36 cellular contexts compared by ENCODE assay signal in genomic region chr10:109737009-109737408, GRCh38.
"Had no signal": no experiment of that assay in that cellular context is flagged by ENCODE, and none has a peak within 500 bp of the region (broad histone marks: within the 10 kb centered on the region; RNA-seq: fewer than 3 reads in every experiment).

No MANE protein-coding gene starts in this region.

- H3K36me3 Mint-ChIP-seq: activated CD4-positive, alpha-beta memory T cell treated with anti-CD3 and anti-CD28 coated beads for 36 hours; activated naive CD4-positive, alpha-beta T cell treated with anti-CD3 and anti-CD28 coated beads, Interleukin-2, amount 50 U/mL, for 72 hours; activated naive CD8-positive, alpha-beta T cell treated with anti-CD3 and anti-CD28 coated beads for 36 hours had no signal

- H3K36me3 ChIP-seq: adrenal gland, brain microvascular endothelial cell, breast epithelium had no signal

- H3K4me3 ChIP-seq: adrenal gland, body of pancreas, breast epithelium had no signal

- FAIRE-seq: astrocyte, TTC549 had no signal

- H3K9me3 ChIP-seq: adrenal gland, body of pancreas, breast epithelium had no signal

- H3K27me3 Mint-ChIP-seq: activated B cell treated with CpG ODN at 0.5 μM for 24 hours had no signal

- H3K27ac Mint-ChIP-seq: activated B cell treated with CpG ODN at 0.5 μM for 24 hours; activated CD4-positive, alpha-beta memory T cell treated with anti-CD3 and anti-CD28 coated beads for 36 hours; activated CD4-positive, alpha-beta T cell treated with anti-CD3 and anti-CD28 coated beads, Interleukin-2, amount 10 ng/mL, durations not matched to agents 24 days and 14 days; activated CD8-positive, alpha-beta T cell treated with anti-CD3 and anti-CD28 coated beads for 36 hours; activated naive CD4-positive, alpha-beta T cell treated with anti-CD3 and anti-CD28 coated beads for 36 hours; activated naive CD4-positive, alpha-beta T cell treated with anti-CD3 and anti-CD28 coated beads, Interleukin-2, amount 50 U/mL, for 72 hours; activated naive CD8-positive, alpha-beta T cell treated with anti-CD3 and anti-CD28 coated beads for 36 hours; activated T-cell treated with anti-CD3 and anti-CD28 coated beads, Interleukin-2, amount 50 U/mL, for 72 hours; activated T-helper 1 cell treated with anti-CD3 and anti-CD28 coated beads, Interleukin-12 subunit alpha, Interleukin-12 subunit beta, Interleukin-2, Interleukin-4 antibody, amounts not matched to agents 30 ng/mL and 10 ng/mL and 1 ng/mL, durations not matched to agents 14 hours and 24 hours and 36 hours; activated T-helper 17 cell treated with anti-CD3 and anti-CD28 coated beads, Interleukin-2, amount 50 U/mL, for 72 hours; T-helper 1 cell treated with Interleukin-12 subunit alpha and Interleukin-12 subunit beta and Interleukin-4 antibody, amounts not matched to agents 30 μg/mL and 1 μg/mL, for 36 hours; T-helper 2 cell treated with Interferon-gamma antibody and Interleukin-4, amounts not matched to agents 5 μg/mL and 100 μg/mL, for 36 hours had no signal

- ATAC-seq: activated CD8-positive, alpha-beta T cell treated with anti-CD3 and anti-CD28 coated beads for 36 hours; activated naive CD4-positive, alpha-beta T cell treated with anti-CD3 and anti-CD28 coated beads, Interleukin-2, amount 50 U/mL, for 72 hours; activated T-cell treated with anti-CD3 and anti-CD28 coated beads, Interleukin-2, amount 50 U/mL, for 4 hours; activated T-cell treated with anti-CD3 and anti-CD28 coated beads, Interleukin-2, amount 50 U/mL, for 72 hours; activated T-helper 17 cell treated with anti-CD3 and anti-CD28 coated beads, Interleukin-2, amount 50 U/mL, for 72 hours; body of pancreas had no signal

- H3K9me3 Mint-ChIP-seq: activated B cell treated with CpG ODN at 0.5 μM for 24 hours; activated CD4-positive, alpha-beta memory T cell treated with anti-CD3 and anti-CD28 coated beads for 36 hours; activated CD4-positive, alpha-beta T cell treated with anti-CD3 and anti-CD28 coated beads, Interleukin-2, amount 10 ng/mL, durations not matched to agents 24 days and 14 days; activated CD8-positive, alpha-beta T cell treated with anti-CD3 and anti-CD28 coated beads for 36 hours; activated naive CD4-positive, alpha-beta T cell treated with anti-CD3 and anti-CD28 coated beads for 36 hours; activated naive CD4-positive, alpha-beta T cell treated with anti-CD3 and anti-CD28 coated beads, Interleukin-2, amount 50 U/mL, for 72 hours; activated naive CD8-positive, alpha-beta T cell treated with anti-CD3 and anti-CD28 coated beads for 36 hours; activated T-cell treated with anti-CD3 and anti-CD28 coated beads, Interleukin-2, amount 50 U/mL, for 4 hours; activated T-cell treated with anti-CD3 and anti-CD28 coated beads, Interleukin-2, amount 50 U/mL, for 72 hours; activated T-helper 1 cell treated with anti-CD3 and anti-CD28 coated beads, Interleukin-12 subunit alpha, Interleukin-12 subunit beta, Interleukin-2, Interleukin-4 antibody, amounts not matched to agents 30 ng/mL and 10 ng/mL and 1 ng/mL, durations not matched to agents 14 hours and 24 hours and 36 hours; activated T-helper 17 cell treated with anti-CD3 and anti-CD28 coated beads, Interleukin-2, amount 50 U/mL, for 72 hours; T-helper 1 cell treated with Interleukin-12 subunit alpha and Interleukin-12 subunit beta and Interleukin-4 antibody, amounts not matched to agents 30 μg/mL and 1 μg/mL, for 36 hours; T-helper 2 cell treated with Interferon-gamma antibody and Interleukin-4, amounts not matched to agents 5 μg/mL and 100 μg/mL, for 36 hours had no signal

- H3K4me1 Mint-ChIP-seq: activated B cell treated with CpG ODN at 0.5 μM for 24 hours; activated CD4-positive, alpha-beta T cell treated with anti-CD3 and anti-CD28 coated beads, Interleukin-2, amount 10 ng/mL, durations not matched to agents 24 days and 14 days; activated naive CD8-positive, alpha-beta T cell treated with anti-CD3 and anti-CD28 coated beads for 36 hours; activated T-helper 17 cell treated with anti-CD3 and anti-CD28 coated beads, Interleukin-2, amount 50 U/mL, for 72 hours had no signal

- H3K4me1 ChIP-seq: adrenal gland, body of pancreas, breast epithelium had no signal

- DNase-seq: activated B cell treated with CpG ODN at 0.5 μM for 24 hours; activated CD4-positive, alpha-beta memory T cell treated with anti-CD3 and anti-CD28 coated beads for 36 hours; activated CD4-positive, alpha-beta T cell treated with anti-CD3 and anti-CD28 coated beads for 4 hours; activated CD4-positive, alpha-beta T cell treated with anti-CD3 and anti-CD28 coated beads, Interleukin-2, amount 10 ng/mL, durations not matched to agents 24 days and 14 days; activated CD4-positive, alpha-beta T cell treated with anti-CD3 and anti-CD28 coated beads, Interleukin-2, amount 50 U/mL, for 1 hour; activated CD4-positive, alpha-beta T cell treated with anti-CD3 and anti-CD28 coated beads, Interleukin-2, amount 50 U/mL, for 4 hours; activated CD4-positive, CD25-positive, alpha-beta regulatory T cell treated with anti-CD3 and anti-CD28 coated beads, Interleukin-2, amount 50 U/mL, for 72 hours; activated CD8-positive, alpha-beta memory T cell treated with anti-CD3 and anti-CD28 coated beads, Interleukin-2, amount 50 U/mL, for 4 hours; activated CD8-positive, alpha-beta T cell treated with anti-CD3 and anti-CD28 coated beads for 36 hours; activated effector memory CD4-positive, alpha-beta T cell treated with anti-CD3 and anti-CD28 coated beads, Interleukin-2, amount 50 U/mL, for 16 hours; activated gamma-delta T cell treated with Interleukin-2 at 50 U/mL for 16 hours; activated naive CD4-positive, alpha-beta T cell; activated naive CD4-positive, alpha-beta T cell treated with anti-CD3 and anti-CD28 coated beads for 36 hours; activated naive CD4-positive, alpha-beta T cell treated with anti-CD3 and anti-CD28 coated beads, Interleukin-2, amount 50 U/mL, for 16 hours; activated naive CD8-positive, alpha-beta T cell treated with anti-CD3 and anti-CD28 coated beads for 36 hours; activated T-cell treated with anti-CD3 and anti-CD28 coated beads for 4 hours; activated T-cell treated with anti-CD3 and anti-CD28 coated beads, Interleukin-2, amount 50 U/mL, for 1 hour; activated T-cell treated with anti-CD3 and anti-CD28 coated beads, Interleukin-2, amount 50 U/mL, for 4 hours; activated T-cell treated with anti-CD3 and anti-CD28 coated beads, Interleukin-2, amount 50 U/mL, for 72 hours; adrenal gland; amniotic stem cell; aorta; body of pancreas; brain microvascular endothelial cell; central memory CD4-positive, alpha-beta T cell; T-helper 2 cell; T-helper 9 cell had no signal

- H3K27me3 ChIP-seq: adrenal gland, body of pancreas, brain microvascular endothelial cell, breast epithelium had no signal

- H3K27ac ChIP-seq: adrenal gland, body of pancreas, brain microvascular endothelial cell, breast epithelium, VCaP had no signal

- H3K4me3 Mint-ChIP-seq: activated B cell treated with CpG ODN at 0.5 μM for 24 hours; activated CD4-positive, alpha-beta memory T cell treated with anti-CD3 and anti-CD28 coated beads for 36 hours; activated CD4-positive, alpha-beta T cell treated with anti-CD3 and anti-CD28 coated beads, Interleukin-2, amount 10 ng/mL, durations not matched to agents 24 days and 14 days; activated CD8-positive, alpha-beta T cell treated with anti-CD3 and anti-CD28 coated beads for 36 hours; activated naive CD4-positive, alpha-beta T cell treated with anti-CD3 and anti-CD28 coated beads for 36 hours; activated naive CD8-positive, alpha-beta T cell treated with anti-CD3 and anti-CD28 coated beads for 36 hours; activated T-cell treated with anti-CD3 and anti-CD28 coated beads, Interleukin-2, amount 50 U/mL, for 4 hours; activated T-cell treated with anti-CD3 and anti-CD28 coated beads, Interleukin-2, amount 50 U/mL, for 72 hours; activated T-helper 1 cell treated with anti-CD3 and anti-CD28 coated beads, Interleukin-12 subunit alpha, Interleukin-12 subunit beta, Interleukin-2, Interleukin-4 antibody, amounts not matched to agents 30 ng/mL and 10 ng/mL and 1 ng/mL, durations not matched to agents 14 hours and 24 hours and 36 hours; activated T-helper 17 cell treated with anti-CD3 and anti-CD28 coated beads, Interleukin-2, amount 50 U/mL, for 72 hours; T-helper 1 cell treated with Interleukin-12 subunit alpha and Interleukin-12 subunit beta and Interleukin-4 antibody, amounts not matched to agents 30 μg/mL and 1 μg/mL, for 36 hours; T-helper 2 cell treated with Interferon-gamma antibody and Interleukin-4, amounts not matched to agents 5 μg/mL and 100 μg/mL, for 36 hours had no signal
